Comparison of ENCODE assay signal across 17 cellular contexts in genomic region chr4:40811886-40812857, GRCh38.
DNase-seq lines count a peak whose midpoint lies in the region; ATAC-seq and TF ChIP-seq lines count a peak whose summit lies in the region.
"Had no signal": no experiment of that assay in that cellular context is flagged by ENCODE, and none has a peak within 500 bp of the region (broad histone marks: within the 10 kb centered on the region; RNA-seq: fewer than 3 reads in every experiment).

No MANE protein-coding gene starts in this region.

- no peak for ATAC-seq in HG03175 (IDR thresholded peaks at IDR 0.05; ENCODE audit: unreplicated experiment)
- ATAC-seq: activated T-cell treated with anti-CD3 and anti-CD28 coated beads, Interleukin-2, amount 50 U/mL, for 72 hours had no signal

- 95% methylated on average over 13 of the region's 15 CpGs for WGBS in HUES64
- WGBS in spleen, 5 donors: 46 to 78% (median 63%) methylated on average over 15 of the region's 15 CpGs
- WGBS in prostate gland: 79% methylated on average over 15 of the region's 15 CpGs

- peak; percentile 3 for DNase-seq in adipocyte (ENCODE audit: low read depth)
- DNase-seq in foreskin melanocyte: peak; percentile 48
- DNase-seq in spleen: no peak
- DNase-seq in effector memory CD4-positive, alpha-beta T cell: no peak
- no peak for DNase-seq in prostate gland (ENCODE audit: low spot score)
- DNase-seq in substantia nigra (lab: John Stamatoyannopoulos, UW): no peak
- DNase-seq: activated CD4-positive, alpha-beta T cell treated with anti-CD3 and anti-CD28 coated beads for 1 hour; activated T-cell treated with anti-CD3 and anti-CD28 coated beads, Interleukin-2, amount 50 U/mL, for 72 hours; CD4-positive, alpha-beta memory T cell; esophagus squamous epithelium; NCI-H1105 treated with DMSO at 0.1 percent for 48 hours; NCI-H69; SK-N-SH; stimulated activated CD4-positive, alpha-beta T cell treated with anti-CD3 and anti-CD28 coated beads, Interleukin-15, amount 100 ng/mL, for 24 hours had no signal

- H3K4me1 ChIP-seq in HUES64 (ENCODE audit: insufficient read depth, low read length) (no peaks in the 10 kb centered on the region), adipocyte (ENCODE audit: control insufficient read depth, insufficient read depth, low read length) (peaks cover 9% of the 10 kb centered on the region), spleen (peaks cover 0 to 15% (median 0%) of the 10 kb centered on the region in 6 donors), prostate gland (replicated peaks) (no peaks in the 10 kb centered on the region)
- no peaks in the 10 kb centered on the region for H3K4me1 ChIP-seq in effector memory CD4-positive, alpha-beta T cell (ENCODE audit: control insufficient read depth, insufficient read depth, low read length, poor library complexity, severe bottlenecking)
- H3K4me1 ChIP-seq: breast epithelium had no signal

- H3K4me3 ChIP-seq in HUES64 (ENCODE audit: low read length) (no peak overlapping the region), adipocyte (ENCODE audit: low read length) (no peak overlapping the region), spleen (peak overlapping the region in 1 of 8 donors; percentile 21), prostate gland (no peak overlapping the region)
- no peak overlapping the region for H3K4me3 ChIP-seq in effector memory CD4-positive, alpha-beta T cell (ENCODE audit: insufficient read depth, low read depth, low read length, poor library complexity, severe bottlenecking)
- H3K4me3 ChIP-seq: breast epithelium, esophagus squamous epithelium had no signal

- H3K36me3 ChIP-seq in HUES64 (ENCODE audit: insufficient read depth, low read length) (peaks cover 46% of the 10 kb centered on the region), adipocyte (ENCODE audit: control insufficient read depth, insufficient read depth, low read length, severe bottlenecking) (peaks cover 33% of the 10 kb centered on the region), spleen (peaks cover 0 to 35% (median 0%) of the 10 kb centered on the region in 6 donors), prostate gland (no peaks in the 10 kb centered on the region)
- no peaks in the 10 kb centered on the region for H3K36me3 ChIP-seq in effector memory CD4-positive, alpha-beta T cell (ENCODE audit: control insufficient read depth, insufficient read depth, low read length)
- H3K36me3 ChIP-seq: breast epithelium had no signal

- no peak for TF ChIP-seq CTCF in spleen (IDR thresholded peaks at IDR 0.05 in 8 of 11, conservative IDR thresholded peaks at IDR 0.05 in 3 of 11)
- TF ChIP-seq CTCF in prostate gland (IDR thresholded peaks at IDR 0.05): no peak

- intact Hi-C loops in spleen (cut with DNase I; ENCODE audit: low total_unique reads): no loop called here
- intact Hi-C loops in prostate gland (cut with DNase I): no loop called here

- H3K9me3 ChIP-seq in HUES64 (ENCODE audit: insufficient read depth, low read depth, low read length): no peaks in the 10 kb centered on the region
- no peaks in the 10 kb centered on the region for H3K9me3 ChIP-seq in adipocyte (ENCODE audit: control insufficient read depth, low read length)
- no peaks in the 10 kb centered on the region for H3K9me3 ChIP-seq in spleen
- no peaks in the 10 kb centered on the region for H3K9me3 ChIP-seq in effector memory CD4-positive, alpha-beta T cell (ENCODE audit: control insufficient read depth, low read length)
- H3K9me3 ChIP-seq in prostate gland: no peaks in the 10 kb centered on the region
- H3K9me3 ChIP-seq: breast epithelium, esophagus squamous epithelium, SK-N-SH had no signal

- H3K27ac ChIP-seq in HUES64 (ENCODE audit: low read depth, low read length) (0 out of 2 replicates have a peak overlapping the region, but pooled peaks have one; percentile 18), spleen (peak overlapping the region in 7 of 8 donors; percentile 65 to 90 (median 84)), prostate gland (no peak overlapping the region), substantia nigra (ENCODE audit: low read depth, low read length, poor library complexity, severe bottlenecking) (no peak overlapping the region)
- no peak overlapping the region for H3K27ac ChIP-seq in effector memory CD4-positive, alpha-beta T cell (ENCODE audit: insufficient read depth, low read length, poor library complexity, severe bottlenecking)

- H3K9ac ChIP-seq in HUES64 (ENCODE audit: low read depth, low read length): no peak overlapping the region
- H3K9ac ChIP-seq in adipocyte (ENCODE audit: low read length): no peak overlapping the region
- H3K9ac ChIP-seq: SK-N-SH had no signal

- H3K27me3 ChIP-seq in HUES64 (ENCODE audit: insufficient read depth, low read length) (no peaks in the 10 kb centered on the region), adipocyte (replicated peaks; ENCODE audit: control insufficient read depth, insufficient read depth, low read length) (no peaks in the 10 kb centered on the region), spleen (replicated peaks in 1 of 7) (no peaks in the 10 kb centered on the region), prostate gland (replicated peaks; ENCODE audit: insufficient read depth) (no peaks in the 10 kb centered on the region)
- H3K27me3 ChIP-seq in effector memory CD4-positive, alpha-beta T cell (replicated peaks; ENCODE audit: control insufficient read depth, insufficient read depth, low read length, poor library complexity, severe bottlenecking): no peaks in the 10 kb centered on the region
- H3K27me3 ChIP-seq: breast epithelium, esophagus squamous epithelium had no signal

- TF ChIP-seq POLR2A in spleen (IDR thresholded peaks at IDR 0.05) (no peak), prostate gland (IDR thresholded peaks at IDR 0.05) (no peak)

Comparison
In these comparisons a context has a peak if more than half of its experiments do, and no peak if none do; other contexts are left out.
1. H3K27ac ChIP-seq: peak in HUES64 (single experiment) and spleen (7 of 8); none in effector memory CD4-positive, alpha-beta T cell (single experiment), prostate gland (0 of 2) and substantia nigra (single experiment).
2. DNase-seq: peak in adipocyte (single experiment) and foreskin melanocyte (single experiment); none in spleen (single experiment), effector memory CD4-positive, alpha-beta T cell (0 of 3), prostate gland (single experiment) and substantia nigra (0 of 49).